ENCODE assay signal across 1 cellular context in genomic region chr9:120252248-120252647, GRCh38.
TF ChIP-seq lines count a peak whose summit lies in the region.

No MANE protein-coding gene starts in this region.

TF ChIP-seq in HCT116, 20 proteins besides CTCF, POLR2A, EP300 and RAD21 (continued from another document):
- peak; percentile 46 for TF ChIP-seq REST (IDR thresholded peaks at IDR 0.05; ENCODE audit: low read depth)
- TF ChIP-seq CEBPB (IDR thresholded peaks at IDR 0.05; ENCODE audit: low read depth) = no peak
- TF ChIP-seq POLR2AphosphoS5 (IDR thresholded peaks at IDR 0.05; ENCODE audit: low read depth, low read length) = no peak
- no peak for TF ChIP-seq TCF7L2 (IDR thresholded peaks at IDR 0.05; ENCODE audit: borderline replicate concordance, extremely low read depth, insufficient read depth, insufficient read length)
- TF ChIP-seq, protein P1, sequence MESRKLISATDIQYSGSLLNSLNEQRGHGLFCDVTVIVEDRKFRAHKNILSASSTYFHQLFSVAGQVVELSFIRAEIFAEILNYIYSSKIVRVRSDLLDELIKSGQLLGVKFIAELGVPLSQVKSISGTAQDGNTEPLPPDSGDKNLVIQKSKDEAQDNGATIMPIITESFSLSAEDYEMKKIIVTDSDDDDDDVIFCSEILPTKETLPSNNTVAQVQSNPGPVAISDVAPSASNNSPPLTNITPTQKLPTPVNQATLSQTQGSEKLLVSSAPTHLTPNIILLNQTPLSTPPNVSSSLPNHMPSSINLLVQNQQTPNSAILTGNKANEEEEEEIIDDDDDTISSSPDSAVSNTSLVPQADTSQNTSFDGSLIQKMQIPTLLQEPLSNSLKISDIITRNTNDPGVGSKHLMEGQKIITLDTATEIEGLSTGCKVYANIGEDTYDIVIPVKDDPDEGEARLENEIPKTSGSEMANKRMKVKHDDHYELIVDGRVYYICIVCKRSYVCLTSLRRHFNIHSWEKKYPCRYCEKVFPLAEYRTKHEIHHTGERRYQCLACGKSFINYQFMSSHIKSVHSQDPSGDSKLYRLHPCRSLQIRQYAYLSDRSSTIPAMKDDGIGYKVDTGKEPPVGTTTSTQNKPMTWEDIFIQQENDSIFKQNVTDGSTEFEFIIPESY (IDR thresholded peaks at IDR 0.05; ENCODE audit: extremely low read depth, insufficient replicate concordance, low read length) = no peak
- no peak for TF ChIP-seq MAX (IDR thresholded peaks at IDR 0.05)
- no peak for TF ChIP-seq EZH2 (IDR thresholded peaks at IDR 0.05)
TF ChIP-seq in HCT116: peak in this region for 1.
